Comparison of ENCODE assay signal across 24 cellular contexts in the genomic region with DNA sequence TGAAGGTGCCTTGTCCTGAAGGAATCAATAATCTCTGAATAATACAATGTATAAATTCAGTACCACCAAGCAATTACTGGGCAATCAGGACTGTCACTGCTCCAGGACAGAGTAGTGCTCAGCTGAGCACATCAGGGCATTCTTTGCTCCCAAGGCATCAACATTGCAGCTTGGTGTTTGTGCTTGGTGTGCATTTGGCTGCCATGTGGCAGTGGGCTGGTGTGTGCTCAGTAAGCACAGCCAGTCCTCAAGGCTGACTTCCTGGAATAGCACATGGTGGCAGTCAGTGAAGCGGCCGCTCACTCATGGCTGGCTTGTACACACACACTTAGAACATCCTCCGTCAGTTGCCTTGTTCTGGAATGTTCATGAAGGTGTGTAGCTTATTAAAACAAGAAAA.
"Had no signal": no experiment of that assay in that cellular context is flagged by ENCODE, and none has a peak within 500 bp of the region (broad histone marks: within the 10 kb centered on the region; RNA-seq: fewer than 3 reads in every experiment).

No MANE protein-coding gene starts in this region.

- ATAC-seq: activated CD4-positive, alpha-beta T cell treated with anti-CD3 and anti-CD28 coated beads for 36 hours; activated T-helper 17 cell treated with anti-CD3 and anti-CD28 coated beads, Interleukin-2, amount 50 U/mL, for 72 hours; Panc1 had no signal

- H3K36me3 ChIP-seq: breast epithelium, SJCRH30 had no signal

- H3K9ac ChIP-seq: SK-N-SH had no signal

- H3K9me3 ChIP-seq: breast epithelium, SJCRH30, SK-N-SH had no signal

- H3K4me3 ChIP-seq: breast epithelium, SJCRH30 had no signal

- DNase-seq: activated CD4-positive, alpha-beta memory T cell treated with anti-CD3 and anti-CD28 coated beads, Interleukin-2, amount 10 ng/mL, durations not matched to agents 7 days and 5 days; activated CD4-positive, alpha-beta T cell treated with anti-CD3 and anti-CD28 coated beads for 36 hours; activated CD4-positive, alpha-beta T cell treated with anti-CD3 and anti-CD28 coated beads, Interleukin-2, amount 50 U/mL, for 1 hour; activated CD4-positive, CD25-positive, alpha-beta regulatory T cell; activated gamma-delta T cell; activated naive CD4-positive, alpha-beta T cell treated with anti-CD3 and anti-CD28 coated beads, Interleukin-2, amount 10 ng/mL, durations not matched to agents 7 days and 5 days; activated naive CD8-positive, alpha-beta T cell treated with anti-CD3 and anti-CD28 coated beads for 36 hours; activated T-cell treated with anti-CD3 and anti-CD28 coated beads for 4 hours; activated T-cell treated with anti-CD3 and anti-CD28 coated beads, Interleukin-2, amount 50 U/mL, for 48 hours; NCI-H1048; NCI-H1930; NCI-H510A treated with DMSO at 0.1 percent for 48 hours; NCI-H69; NK-92 treated with Interleukin-12 subunit alpha and Interleukin-12 subunit beta, amount 100 ng/mL, for 24 hours; OCI-M1; Right ventricle myocardium superior; RPMI8226; SJCRH30; SK-N-SH; T-helper 1 cell had no signal

- H3K27ac ChIP-seq: breast epithelium, SJCRH30, VCaP had no signal

- H3K4me1 ChIP-seq: breast epithelium, SJCRH30 had no signal

- H3K4me2 ChIP-seq: SK-N-SH had no signal

- H3K27me3 ChIP-seq: breast epithelium, SJCRH30 had no signal
